11 cellular contexts compared by ENCODE assay signal in the genomic region with DNA sequence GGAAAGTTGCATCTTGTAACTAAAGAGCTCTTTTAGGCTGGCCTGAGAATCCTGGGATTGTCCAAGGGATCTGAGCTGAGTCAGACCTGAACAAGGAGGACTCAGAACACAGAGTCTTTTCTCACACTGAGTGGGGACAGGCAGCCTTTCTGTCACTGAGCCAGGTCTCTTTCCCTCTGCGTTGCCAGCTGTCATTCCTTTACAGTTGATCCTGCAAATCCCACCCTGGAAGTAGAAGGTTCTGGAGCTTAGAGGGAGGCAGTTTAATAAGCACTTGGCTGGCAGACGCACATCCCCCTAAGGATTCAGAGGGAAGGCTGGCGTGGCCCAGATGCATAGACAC.
DNase-seq lines count a peak whose midpoint lies in the region; ATAC-seq and TF ChIP-seq lines count a peak whose summit lies in the region.
"Had no signal": no experiment of that assay in that cellular context is flagged by ENCODE, and none has a peak within 500 bp of the region (broad histone marks: within the 10 kb centered on the region; RNA-seq: fewer than 3 reads in every experiment).

No MANE protein-coding gene starts in this region.

- ATAC-seq in stimulated activated memory B cell treated with anti-CD40 and anti-IgM and Interleukin-4, amounts not matched to agents 10 μg/mL and 1 μg/mL and 100 μg/mL, for 72 hours: no peak
- no peak for ATAC-seq in GM18502 (IDR thresholded peaks at IDR 0.05; ENCODE audit: poor library complexity, unreplicated experiment)
- no peak for ATAC-seq in stimulated activated naive B cell treated with anti-CD40 and anti-IgM and Interleukin-4, amounts not matched to agents 10 μg/mL and 1 μg/mL and 100 μg/mL, for 72 hours (replicated peaks)
- ATAC-seq: HCT116 had no signal

- H3K27me3 Mint-ChIP-seq in HFFc6 (ENCODE audit: insufficient read depth): no peaks in the 10 kb centered on the region
- no peaks in the 10 kb centered on the region for H3K27me3 Mint-ChIP-seq in brain
- no peaks in the 10 kb centered on the region for H3K27me3 Mint-ChIP-seq in stimulated activated memory B cell treated with anti-CD40 and anti-IgM and Interleukin-4, amounts not matched to agents 10 μg/mL and 1 μg/mL and 100 μg/mL, for 72 hours
- no peaks in the 10 kb centered on the region for H3K27me3 Mint-ChIP-seq in stimulated activated naive B cell treated with anti-CD40 and anti-IgM and Interleukin-4, amounts not matched to agents 10 μg/mL and 1 μg/mL and 100 μg/mL, for 72 hours

- H3K36me3 Mint-ChIP-seq in HFFc6 (ENCODE audit: low read depth) (no peaks in the 10 kb centered on the region), brain (peaks cover 47% of the 10 kb centered on the region)
- peaks cover 33% of the 10 kb centered on the region for H3K36me3 Mint-ChIP-seq in stimulated activated memory B cell treated with anti-CD40 and anti-IgM and Interleukin-4, amounts not matched to agents 10 μg/mL and 1 μg/mL and 100 μg/mL, for 72 hours
- H3K36me3 Mint-ChIP-seq in stimulated activated naive B cell treated with anti-CD40 and anti-IgM and Interleukin-4, amounts not matched to agents 10 μg/mL and 1 μg/mL and 100 μg/mL, for 72 hours: peaks cover 30 to 40% of the 10 kb centered on the region in 2 donors

- no peak for TF ChIP-seq CTCF in HFFc6 (IDR thresholded peaks at IDR 0.05)
- TF ChIP-seq CTCF in brain (conservative IDR thresholded peaks at IDR 0.05): no peak

- no peak overlapping the region for H3K4me3 ChIP-seq in H7 (ENCODE audit: insufficient read depth, low read depth, low read length)

- no peak overlapping the region for H3K4me3 Mint-ChIP-seq in HFFc6
- peak overlapping the region in 1 of 5 experiments; percentile 11 for H3K4me3 Mint-ChIP-seq in brain
- no peak overlapping the region for H3K4me3 Mint-ChIP-seq in stimulated activated memory B cell treated with anti-CD40 and anti-IgM and Interleukin-4, amounts not matched to agents 10 μg/mL and 1 μg/mL and 100 μg/mL, for 72 hours
- H3K4me3 Mint-ChIP-seq in stimulated activated naive B cell treated with anti-CD40 and anti-IgM and Interleukin-4, amounts not matched to agents 10 μg/mL and 1 μg/mL and 100 μg/mL, for 72 hours: no peak overlapping the region

- H3K27me3 ChIP-seq in H7 (ENCODE audit: control insufficient read depth, insufficient read depth, low read length): no peaks in the 10 kb centered on the region

- H3K36me3 ChIP-seq in H7 (replicated peaks; ENCODE audit: control insufficient read depth, insufficient read depth, low read length): peaks cover 21% of the 10 kb centered on the region

- H3K27ac Mint-ChIP-seq in HFFc6: 0 out of 2 replicates have a peak overlapping the region, but pooled peaks have one; percentile 21
- H3K27ac Mint-ChIP-seq in brain: peak overlapping the region; percentile 85 to 96 (median 93)
- peak overlapping the region; percentile 78 for H3K27ac Mint-ChIP-seq in stimulated activated memory B cell treated with anti-CD40 and anti-IgM and Interleukin-4, amounts not matched to agents 10 μg/mL and 1 μg/mL and 100 μg/mL, for 72 hours
- H3K27ac Mint-ChIP-seq in stimulated activated naive B cell treated with anti-CD40 and anti-IgM and Interleukin-4, amounts not matched to agents 10 μg/mL and 1 μg/mL and 100 μg/mL, for 72 hours: no peak overlapping the region

- H3K4me1 Mint-ChIP-seq in HFFc6 (ENCODE audit: low read depth) (peaks cover 18% of the 10 kb centered on the region), brain (peaks cover 40% of the 10 kb centered on the region)
- peaks cover 20% of the 10 kb centered on the region for H3K4me1 Mint-ChIP-seq in stimulated activated memory B cell treated with anti-CD40 and anti-IgM and Interleukin-4, amounts not matched to agents 10 μg/mL and 1 μg/mL and 100 μg/mL, for 72 hours
- peaks cover 16 to 18% of the 10 kb centered on the region in 2 donors for H3K4me1 Mint-ChIP-seq in stimulated activated naive B cell treated with anti-CD40 and anti-IgM and Interleukin-4, amounts not matched to agents 10 μg/mL and 1 μg/mL and 100 μg/mL, for 72 hours

- H3K9me3 Mint-ChIP-seq in HFFc6 (no peaks in the 10 kb centered on the region), brain (no peaks in the 10 kb centered on the region)
- H3K9me3 Mint-ChIP-seq in stimulated activated memory B cell treated with anti-CD40 and anti-IgM and Interleukin-4, amounts not matched to agents 10 μg/mL and 1 μg/mL and 100 μg/mL, for 72 hours: no peaks in the 10 kb centered on the region
- no peaks in the 10 kb centered on the region for H3K9me3 Mint-ChIP-seq in stimulated activated naive B cell treated with anti-CD40 and anti-IgM and Interleukin-4, amounts not matched to agents 10 μg/mL and 1 μg/mL and 100 μg/mL, for 72 hours
- H3K9me3 Mint-ChIP-seq: activated T-helper 2 cell treated with anti-CD3 and anti-CD28 coated beads, Interferon-gamma antibody, Interleukin-2, Interleukin-4, amounts not matched to agents 10 μg/mL and 5 μg/mL and 100 μg/mL, durations not matched to agents 14 hours and 24 hours and 36 hours had no signal

- DNase-seq in HFFc6 (no peak), inferior parietal cortex (ENCODE audit: extremely low spot score) (peak; percentile 52), H7 (no peak)
- no peak for DNase-seq in activated effector memory CD4-positive, alpha-beta T cell treated with Interleukin-2 at 50 U/mL for 16 hours
- DNase-seq in stimulated activated naive B cell treated with anti-CD40 and anti-IgM and Interleukin-4, amounts not matched to agents 10 μg/mL and 1 μg/mL and 100 μg/mL, for 72 hours: no peak
- DNase-seq: COR-L47 had no signal
